In genomic region chr11:65403607-65404121, GRCh38 we compare ENCODE assay signal across 12 cellular contexts. TPM values are rescaled to one million over a fixed set of nuclear protein-coding genes. Genes with fewer than 3 reads are reported as not detected.
DNase-seq lines count a peak whose midpoint lies in the region; ATAC-seq lines count a peak whose summit lies in the region.
"Had no signal": no experiment of that assay in that cellular context is flagged by ENCODE, and none has a peak within 500 bp of the region (broad histone marks: within the 10 kb centered on the region; RNA-seq: fewer than 3 reads in every experiment).

No MANE protein-coding gene starts in this region.

- H3K9me3 ChIP-seq in BLaER1 treated with 17β-estradiol and CSF1 and Interleukin-3, amounts not matched to agents 10 nM and 100 nM (replicated peaks in 1 of 11) = no peaks in the 10 kb centered on the region

- peaks cover 63 to 87% (median 78%) of the 10 kb centered on the region in 10 experiments for H3K4me1 ChIP-seq in BLaER1 treated with 17β-estradiol and CSF1 and Interleukin-3, amounts not matched to agents 10 nM and 100 nM

- H3K27ac ChIP-seq in BLaER1 treated with 17β-estradiol and CSF1 and Interleukin-3, amounts not matched to agents 10 nM and 100 nM = peak overlapping the region; percentile 62 to 90 (median 83)
- H3K27ac ChIP-seq: C4-2B, WERI-Rb-1 had no signal

- H4K20me1 ChIP-seq in BLaER1 treated with 17β-estradiol and CSF1 and Interleukin-3, amounts not matched to agents 10 nM and 100 nM = peaks cover 0 to 62% (median 5%) of the 10 kb centered on the region in 11 experiments; a peak in 10 of 22 replicates

- H3K4me3 ChIP-seq in BLaER1 treated with 17β-estradiol and CSF1 and Interleukin-3, amounts not matched to agents 10 nM and 100 nM = peak overlapping the region in 9 of 10 experiments; percentile 23 to 56 (median 40); a peak in 14 of 20 replicates

- peak overlapping the region; percentile 56 to 79 (median 74); a peak in 21 of 22 replicates for H3K9ac ChIP-seq in BLaER1 treated with 17β-estradiol and CSF1 and Interleukin-3, amounts not matched to agents 10 nM and 100 nM

- no peak overlapping the region for H3K4me3 Mint-ChIP-seq in activated naive CD8-positive, alpha-beta T cell treated with anti-CD3 and anti-CD28 coated beads, Interleukin-2, amount 10 ng/mL, durations not matched to agents 7 days and 5 days
- peak overlapping the region; percentile 12 to 87 (median 74) for H3K4me3 Mint-ChIP-seq in naive B cell

- ATAC-seq in activated naive CD8-positive, alpha-beta T cell treated with anti-CD3 and anti-CD28 coated beads, Interleukin-2, amount 10 ng/mL, durations not matched to agents 7 days and 5 days (ENCODE audit: low read depth) = no peak
- ATAC-seq in naive B cell (ENCODE audit: low read depth in 2 of 2) (peak; percentile 78 to 81), GM18867 (IDR thresholded peaks at IDR 0.05; ENCODE audit: unreplicated experiment) (no peak), GM21528 (IDR thresholded peaks at IDR 0.05; ENCODE audit: low FRiP score, unreplicated experiment) (no peak)
- ATAC-seq in stimulated activated naive CD8-positive, alpha-beta T cell treated with anti-CD3 and anti-CD28 coated beads, Interleukin-15, Interleukin-2, amounts not matched to agents 100 U/mL and 50 U/mL, for 24 hours = no peak
- ATAC-seq: activated naive CD4-positive, alpha-beta T cell treated with anti-CD3 and anti-CD28 coated beads, Interleukin-2, amount 50 U/mL, for 72 hours; HCT116 had no signal

- no peaks in the 10 kb centered on the region for H3K27me3 Mint-ChIP-seq in activated naive CD8-positive, alpha-beta T cell treated with anti-CD3 and anti-CD28 coated beads, Interleukin-2, amount 10 ng/mL, durations not matched to agents 7 days and 5 days
- no peaks in the 10 kb centered on the region for H3K27me3 Mint-ChIP-seq in naive B cell

- peak overlapping the region; percentile 38 for H3K27ac Mint-ChIP-seq in activated naive CD8-positive, alpha-beta T cell treated with anti-CD3 and anti-CD28 coated beads, Interleukin-2, amount 10 ng/mL, durations not matched to agents 7 days and 5 days
- peak overlapping the region; percentile 91 to 99 (median 96) for H3K27ac Mint-ChIP-seq in naive B cell

- no peaks in the 10 kb centered on the region for H3K9me3 Mint-ChIP-seq in activated naive CD8-positive, alpha-beta T cell treated with anti-CD3 and anti-CD28 coated beads, Interleukin-2, amount 10 ng/mL, durations not matched to agents 7 days and 5 days
- H3K9me3 Mint-ChIP-seq in naive B cell = no peaks in the 10 kb centered on the region
- H3K9me3 Mint-ChIP-seq: activated naive CD4-positive, alpha-beta T cell treated with anti-CD3 and anti-CD28 coated beads, Interleukin-2, amount 50 U/mL, for 72 hours had no signal

- H3K36me3 Mint-ChIP-seq in activated naive CD8-positive, alpha-beta T cell treated with anti-CD3 and anti-CD28 coated beads, Interleukin-2, amount 10 ng/mL, durations not matched to agents 7 days and 5 days = peaks cover under 1% of the 10 kb centered on the region
- peaks cover 0 to under 1% of the 10 kb centered on the region in 2 donors for H3K36me3 Mint-ChIP-seq in naive B cell

- no peaks in the 10 kb centered on the region for H3K27me3 ChIP-seq in BLaER1 treated with 17β-estradiol and CSF1 and Interleukin-3, amounts not matched to agents 10 nM and 100 nM

- in situ Hi-C loops in KBM-7 (cut with MboI; ENCODE audit: low pct_unique_long_range_greater_than_20kb, low sequenced_read_pairs) = no loop called here

- H3K4me2 ChIP-seq in BLaER1 treated with 17β-estradiol and CSF1 and Interleukin-3, amounts not matched to agents 10 nM and 100 nM = peak overlapping the region; percentile 88 to 99 (median 95)

- POLR2A ChIA-PET in activated naive CD8-positive, alpha-beta T cell treated with anti-CD3 and anti-CD28 coated beads, Interleukin-2, amount 10 ng/mL, durations not matched to agents 7 days and 5 days (lab: Charles Lee) = no interaction called here

- H3K36me3 ChIP-seq in BLaER1 treated with 17β-estradiol and CSF1 and Interleukin-3, amounts not matched to agents 10 nM and 100 nM = peaks cover 56 to 77% (median 66%) of the 10 kb centered on the region in 11 experiments

- peak; percentile 93 for DNase-seq in KBM-7
- DNase-seq in activated naive CD8-positive, alpha-beta T cell treated with anti-CD3 and anti-CD28 coated beads, Interleukin-2, amount 10 ng/mL, durations not matched to agents 7 days and 5 days = no peak
- DNase-seq in naive B cell = peak; percentile 82
- DNase-seq in NCI-H1092 treated with DMSO at 0.1 percent for 48 hours (lab: John Stamatoyannopoulos, UW) = no peak
- DNase-seq in stimulated activated naive CD8-positive, alpha-beta T cell treated with anti-CD3 and anti-CD28 coated beads, Interleukin-15, Interleukin-2, amounts not matched to agents 100 U/mL and 50 U/mL, for 24 hours = no peak
- DNase-seq: WERI-Rb-1 had no signal

- H3K4me1 Mint-ChIP-seq in activated naive CD8-positive, alpha-beta T cell treated with anti-CD3 and anti-CD28 coated beads, Interleukin-2, amount 10 ng/mL, durations not matched to agents 7 days and 5 days = peaks cover 4% of the 10 kb centered on the region
- H3K4me1 Mint-ChIP-seq in naive B cell = peaks cover 23 to 48% (median 23%) of the 10 kb centered on the region in 3 donors

RNA-seq across cellular contexts. Expression of gene FRMD8, which starts 17.2 kb away (rescaled TPM):
- total RNA-seq in activated naive CD8-positive, alpha-beta T cell treated with anti-CD3 and anti-CD28 coated beads, Interleukin-2, amount 10 ng/mL, durations not matched to agents 7 days and 5 days = 10 to 100 TPM; 51.5 to 55.4 TPM
- 10 to 100 TPM; 45.3 to 64.6 (median 53.8) TPM for polyA plus RNA-seq in naive B cell (ENCODE audit: low read depth in 6 of 6)

RNA-seq across cellular contexts. Expression of gene NEAT1, which starts 18.9 kb away (rescaled TPM):
- total RNA-seq in activated naive CD8-positive, alpha-beta T cell treated with anti-CD3 and anti-CD28 coated beads, Interleukin-2, amount 10 ng/mL, durations not matched to agents 7 days and 5 days = 100 to 1,000 TPM; 402 to 407 TPM
- polyA plus RNA-seq in naive B cell (ENCODE audit: low read depth in 6 of 6) = 1 to 10 TPM in 5 of 6 donors, under 1 TPM in 1; 0.88 to 4.2 (median 1.2) TPM

RNA-seq across cellular contexts. Expression of gene SLC25A45, which starts 21.2 kb away (rescaled TPM):
- 10 to 100 TPM; 25.5 to 29.6 TPM for total RNA-seq in activated naive CD8-positive, alpha-beta T cell treated with anti-CD3 and anti-CD28 coated beads, Interleukin-2, amount 10 ng/mL, durations not matched to agents 7 days and 5 days
- polyA plus RNA-seq in naive B cell (ENCODE audit: low read depth in 6 of 6) = 10 to 100 TPM; 10.2 to 35.1 (median 16.2) TPM

RNA-seq across cellular contexts. Expression of gene TIGD3, which starts 49.1 kb away (rescaled TPM):
- total RNA-seq in activated naive CD8-positive, alpha-beta T cell treated with anti-CD3 and anti-CD28 coated beads, Interleukin-2, amount 10 ng/mL, durations not matched to agents 7 days and 5 days = 1 to 10 TPM in 1 of 2 experiments, under 1 TPM in 1; 0.97 to 1.2 TPM
- polyA plus RNA-seq in naive B cell (ENCODE audit: low read depth in 6 of 6) = 1 to 10 TPM; 1.5 to 3.3 (median 1.8) TPM

Comparison
In these comparisons a context has a peak if more than half of its experiments do, and no peak if none do; other contexts are left out.
1. DNase-seq: peak in KBM-7 (single experiment) and naive B cell (single experiment); none in activated naive CD8-positive, alpha-beta T cell treated with anti-CD3 and anti-CD28 coated beads, Interleukin-2, amount 10 ng/mL, durations not matched to agents 7 days and 5 days (single experiment), NCI-H1092 treated with DMSO at 0.1 percent for 48 hours (single experiment) and stimulated activated naive CD8-positive, alpha-beta T cell treated with anti-CD3 and anti-CD28 coated beads, Interleukin-15, Interleukin-2, amounts not matched to agents 100 U/mL and 50 U/mL, for 24 hours (single experiment).
2. ATAC-seq: peak in naive B cell (2 of 2); none in activated naive CD8-positive, alpha-beta T cell treated with anti-CD3 and anti-CD28 coated beads, Interleukin-2, amount 10 ng/mL, durations not matched to agents 7 days and 5 days (single experiment), stimulated activated naive CD8-positive, alpha-beta T cell treated with anti-CD3 and anti-CD28 coated beads, Interleukin-15, Interleukin-2, amounts not matched to agents 100 U/mL and 50 U/mL, for 24 hours (single experiment), GM18867 (single experiment) and GM21528 (single experiment).